Comparison of ENCODE assay signal across 8 cellular contexts in genomic region chr6:7146079-7146828, GRCh38. TPM values are rescaled to one million over a fixed set of nuclear protein-coding genes. Genes with fewer than 3 reads are reported as not detected.
DNase-seq lines count a peak whose midpoint lies in the region; ATAC-seq and TF ChIP-seq lines count a peak whose summit lies in the region.

No MANE protein-coding gene starts in this region.

- H3K27me3 Mint-ChIP-seq in T-helper 1 cell treated with Interleukin-12 subunit alpha and Interleukin-12 subunit beta and Interleukin-4 antibody, amounts not matched to agents 30 μg/mL and 1 μg/mL, for 36 hours (ENCODE audit: low read depth) = no peaks in the 10 kb centered on the region
- no peaks in the 10 kb centered on the region for H3K27me3 Mint-ChIP-seq in naive B cell

- DNase-seq in naive B cell = peak; percentile 13
- no peak for DNase-seq in effector CD8-positive, alpha-beta T cell (lab: John Stamatoyannopoulos, UW)
- no peak for DNase-seq in NCI-H146 treated with DMSO at 0.1 percent for 48 hours (lab: John Stamatoyannopoulos, UW; ENCODE audit: unreplicated experiment)

- H3K9me3 ChIP-seq in esophagus (ENCODE audit: control insufficient read depth in 2 of 2, insufficient read depth in 1 of 2, low read depth in 1 of 2, low read length in 1 of 2) = no peaks in the 10 kb centered on the region

- H3K27me3 ChIP-seq in esophagus (ENCODE audit: control insufficient read depth in 1 of 2, insufficient read depth in 2 of 2, low read length in 2 of 2) = no peaks in the 10 kb centered on the region

- H3K27ac Mint-ChIP-seq in T-helper 1 cell treated with Interleukin-12 subunit alpha and Interleukin-12 subunit beta and Interleukin-4 antibody, amounts not matched to agents 30 μg/mL and 1 μg/mL, for 36 hours = peak overlapping the region; percentile 85
- H3K27ac Mint-ChIP-seq in naive B cell = peak overlapping the region; percentile 63 to 91 (median 84)

- H3K4me3 Mint-ChIP-seq in T-helper 1 cell treated with Interleukin-12 subunit alpha and Interleukin-12 subunit beta and Interleukin-4 antibody, amounts not matched to agents 30 μg/mL and 1 μg/mL, for 36 hours = peak overlapping the region; percentile 67
- H3K4me3 Mint-ChIP-seq in naive B cell = peak overlapping the region; percentile 49 to 88 (median 76)

- peak overlapping the region; percentile 22 to 36 for H3K4me3 ChIP-seq in esophagus (ENCODE audit: low read depth in 1 of 2, low read length in 2 of 2)

- H3K9me3 Mint-ChIP-seq in T-helper 1 cell treated with Interleukin-12 subunit alpha and Interleukin-12 subunit beta and Interleukin-4 antibody, amounts not matched to agents 30 μg/mL and 1 μg/mL, for 36 hours = no peaks in the 10 kb centered on the region
- no peaks in the 10 kb centered on the region for H3K9me3 Mint-ChIP-seq in naive B cell

- TF ChIP-seq CTCF in 22Rv1 (IDR thresholded peaks at IDR 0.05) = no peak

- peaks cover 2% of the 10 kb centered on the region for H3K36me3 Mint-ChIP-seq in T-helper 1 cell treated with Interleukin-12 subunit alpha and Interleukin-12 subunit beta and Interleukin-4 antibody, amounts not matched to agents 30 μg/mL and 1 μg/mL, for 36 hours (ENCODE audit: low read depth)
- no peaks in the 10 kb centered on the region for H3K36me3 Mint-ChIP-seq in naive B cell

- H3K27ac ChIP-seq in 22Rv1 (peak overlapping the region; percentile 90), esophagus (ENCODE audit: low read depth in 2 of 2, low read length in 1 of 2) (peak overlapping the region; percentile 95 to 98)

- WGBS in esophagus, 2 donors = 17 to 21% methylated on average over 13 of the region's 13 CpGs

- ATAC-seq in GM18519 (IDR thresholded peaks at IDR 0.05; ENCODE audit: low FRiP score, unreplicated experiment) = peak; percentile 46
- peak; percentile 44 for ATAC-seq in HG03457 (IDR thresholded peaks at IDR 0.05; ENCODE audit: unreplicated experiment)
- peak; percentile 59 to 69 for ATAC-seq in naive B cell (ENCODE audit: low read depth in 2 of 2)

- H3K36me3 ChIP-seq in esophagus (ENCODE audit: control insufficient read depth in 2 of 2, insufficient read depth in 2 of 2, low read length in 1 of 2) = peaks cover 0 to 5% of the 10 kb centered on the region in 2 donors

- peaks cover 12 to 21% of the 10 kb centered on the region in 2 donors for H3K4me1 ChIP-seq in esophagus (ENCODE audit: control insufficient read depth in 2 of 2, insufficient read depth in 2 of 2, low read length in 1 of 2)

- peaks cover 45% of the 10 kb centered on the region for H3K4me1 Mint-ChIP-seq in T-helper 1 cell treated with Interleukin-12 subunit alpha and Interleukin-12 subunit beta and Interleukin-4 antibody, amounts not matched to agents 30 μg/mL and 1 μg/mL, for 36 hours (ENCODE audit: low read depth)
- H3K4me1 Mint-ChIP-seq in naive B cell = peaks cover 52 to 77% (median 66%) of the 10 kb centered on the region in 3 donors

RNA-seq across cellular contexts. Expression of gene RREB1, which starts 38.5 kb away (rescaled TPM):
- polyA plus RNA-seq in esophagus (10 to 100 TPM; 13.0 to 19.7 TPM), naive B cell (ENCODE audit: low read depth in 6 of 6) (1 to 10 TPM; 1.5 to 9.9 (median 5.2) TPM)
